ENCODE assay signal across 1 cellular context in the genomic region with DNA sequence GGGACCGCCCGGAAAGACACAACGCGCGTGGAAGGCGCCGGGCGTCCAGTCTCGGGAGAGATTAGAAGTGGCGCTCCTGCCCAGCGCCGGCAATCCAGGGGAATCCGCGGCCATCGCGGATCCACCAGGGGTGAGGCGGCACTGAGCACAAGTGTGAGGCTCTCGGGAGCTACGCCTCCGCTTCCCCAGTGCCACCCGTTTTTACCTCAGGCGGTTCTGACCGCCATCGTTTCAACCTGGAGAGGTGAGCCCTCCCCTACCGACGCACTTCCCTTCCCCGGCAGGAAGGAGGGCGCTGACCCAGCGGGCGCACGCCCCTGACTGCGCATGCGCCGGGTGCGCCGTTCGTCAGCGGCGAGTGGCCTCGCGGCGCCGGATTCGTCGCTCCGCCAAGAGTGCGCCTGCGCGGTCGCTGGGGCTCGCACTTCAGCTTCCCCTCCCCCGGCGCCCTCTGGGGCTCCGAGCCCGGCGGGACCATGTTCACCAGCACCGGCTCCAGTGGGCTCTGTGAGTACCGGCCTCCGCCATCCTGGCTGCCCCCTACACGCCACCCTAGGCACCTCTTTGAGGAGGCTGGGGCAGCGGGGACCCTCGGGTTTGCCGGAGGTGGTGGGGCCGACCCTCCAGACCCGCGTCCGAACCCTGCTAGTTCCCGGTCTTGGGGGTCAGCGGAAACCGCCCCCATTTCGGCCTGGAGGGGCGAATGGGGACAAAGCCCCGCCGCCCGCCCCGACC.
A peak's percentile ranks its signal among the peaks of the same experiment; 100 is the strongest.
TF ChIP-seq lines count a peak whose summit lies in the region.

A gene with protein sequence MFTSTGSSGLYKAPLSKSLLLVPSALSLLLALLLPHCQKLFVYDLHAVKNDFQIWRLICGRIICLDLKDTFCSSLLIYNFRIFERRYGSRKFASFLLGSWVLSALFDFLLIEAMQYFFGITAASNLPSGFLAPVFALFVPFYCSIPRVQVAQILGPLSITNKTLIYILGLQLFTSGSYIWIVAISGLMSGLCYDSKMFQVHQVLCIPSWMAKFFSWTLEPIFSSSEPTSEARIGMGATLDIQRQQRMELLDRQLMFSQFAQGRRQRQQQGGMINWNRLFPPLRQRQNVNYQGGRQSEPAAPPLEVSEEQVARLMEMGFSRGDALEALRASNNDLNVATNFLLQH (plus strand): TSS at position 422 of the 735 bp plus-strand sequence. CDS start 55 bp downstream, at position 477.

TF ChIP-seq in K562, 482 proteins besides CTCF, POLR2A, EP300 and RAD21 (continued from another document and continues in another):
- TF ChIP-seq, protein P1, sequence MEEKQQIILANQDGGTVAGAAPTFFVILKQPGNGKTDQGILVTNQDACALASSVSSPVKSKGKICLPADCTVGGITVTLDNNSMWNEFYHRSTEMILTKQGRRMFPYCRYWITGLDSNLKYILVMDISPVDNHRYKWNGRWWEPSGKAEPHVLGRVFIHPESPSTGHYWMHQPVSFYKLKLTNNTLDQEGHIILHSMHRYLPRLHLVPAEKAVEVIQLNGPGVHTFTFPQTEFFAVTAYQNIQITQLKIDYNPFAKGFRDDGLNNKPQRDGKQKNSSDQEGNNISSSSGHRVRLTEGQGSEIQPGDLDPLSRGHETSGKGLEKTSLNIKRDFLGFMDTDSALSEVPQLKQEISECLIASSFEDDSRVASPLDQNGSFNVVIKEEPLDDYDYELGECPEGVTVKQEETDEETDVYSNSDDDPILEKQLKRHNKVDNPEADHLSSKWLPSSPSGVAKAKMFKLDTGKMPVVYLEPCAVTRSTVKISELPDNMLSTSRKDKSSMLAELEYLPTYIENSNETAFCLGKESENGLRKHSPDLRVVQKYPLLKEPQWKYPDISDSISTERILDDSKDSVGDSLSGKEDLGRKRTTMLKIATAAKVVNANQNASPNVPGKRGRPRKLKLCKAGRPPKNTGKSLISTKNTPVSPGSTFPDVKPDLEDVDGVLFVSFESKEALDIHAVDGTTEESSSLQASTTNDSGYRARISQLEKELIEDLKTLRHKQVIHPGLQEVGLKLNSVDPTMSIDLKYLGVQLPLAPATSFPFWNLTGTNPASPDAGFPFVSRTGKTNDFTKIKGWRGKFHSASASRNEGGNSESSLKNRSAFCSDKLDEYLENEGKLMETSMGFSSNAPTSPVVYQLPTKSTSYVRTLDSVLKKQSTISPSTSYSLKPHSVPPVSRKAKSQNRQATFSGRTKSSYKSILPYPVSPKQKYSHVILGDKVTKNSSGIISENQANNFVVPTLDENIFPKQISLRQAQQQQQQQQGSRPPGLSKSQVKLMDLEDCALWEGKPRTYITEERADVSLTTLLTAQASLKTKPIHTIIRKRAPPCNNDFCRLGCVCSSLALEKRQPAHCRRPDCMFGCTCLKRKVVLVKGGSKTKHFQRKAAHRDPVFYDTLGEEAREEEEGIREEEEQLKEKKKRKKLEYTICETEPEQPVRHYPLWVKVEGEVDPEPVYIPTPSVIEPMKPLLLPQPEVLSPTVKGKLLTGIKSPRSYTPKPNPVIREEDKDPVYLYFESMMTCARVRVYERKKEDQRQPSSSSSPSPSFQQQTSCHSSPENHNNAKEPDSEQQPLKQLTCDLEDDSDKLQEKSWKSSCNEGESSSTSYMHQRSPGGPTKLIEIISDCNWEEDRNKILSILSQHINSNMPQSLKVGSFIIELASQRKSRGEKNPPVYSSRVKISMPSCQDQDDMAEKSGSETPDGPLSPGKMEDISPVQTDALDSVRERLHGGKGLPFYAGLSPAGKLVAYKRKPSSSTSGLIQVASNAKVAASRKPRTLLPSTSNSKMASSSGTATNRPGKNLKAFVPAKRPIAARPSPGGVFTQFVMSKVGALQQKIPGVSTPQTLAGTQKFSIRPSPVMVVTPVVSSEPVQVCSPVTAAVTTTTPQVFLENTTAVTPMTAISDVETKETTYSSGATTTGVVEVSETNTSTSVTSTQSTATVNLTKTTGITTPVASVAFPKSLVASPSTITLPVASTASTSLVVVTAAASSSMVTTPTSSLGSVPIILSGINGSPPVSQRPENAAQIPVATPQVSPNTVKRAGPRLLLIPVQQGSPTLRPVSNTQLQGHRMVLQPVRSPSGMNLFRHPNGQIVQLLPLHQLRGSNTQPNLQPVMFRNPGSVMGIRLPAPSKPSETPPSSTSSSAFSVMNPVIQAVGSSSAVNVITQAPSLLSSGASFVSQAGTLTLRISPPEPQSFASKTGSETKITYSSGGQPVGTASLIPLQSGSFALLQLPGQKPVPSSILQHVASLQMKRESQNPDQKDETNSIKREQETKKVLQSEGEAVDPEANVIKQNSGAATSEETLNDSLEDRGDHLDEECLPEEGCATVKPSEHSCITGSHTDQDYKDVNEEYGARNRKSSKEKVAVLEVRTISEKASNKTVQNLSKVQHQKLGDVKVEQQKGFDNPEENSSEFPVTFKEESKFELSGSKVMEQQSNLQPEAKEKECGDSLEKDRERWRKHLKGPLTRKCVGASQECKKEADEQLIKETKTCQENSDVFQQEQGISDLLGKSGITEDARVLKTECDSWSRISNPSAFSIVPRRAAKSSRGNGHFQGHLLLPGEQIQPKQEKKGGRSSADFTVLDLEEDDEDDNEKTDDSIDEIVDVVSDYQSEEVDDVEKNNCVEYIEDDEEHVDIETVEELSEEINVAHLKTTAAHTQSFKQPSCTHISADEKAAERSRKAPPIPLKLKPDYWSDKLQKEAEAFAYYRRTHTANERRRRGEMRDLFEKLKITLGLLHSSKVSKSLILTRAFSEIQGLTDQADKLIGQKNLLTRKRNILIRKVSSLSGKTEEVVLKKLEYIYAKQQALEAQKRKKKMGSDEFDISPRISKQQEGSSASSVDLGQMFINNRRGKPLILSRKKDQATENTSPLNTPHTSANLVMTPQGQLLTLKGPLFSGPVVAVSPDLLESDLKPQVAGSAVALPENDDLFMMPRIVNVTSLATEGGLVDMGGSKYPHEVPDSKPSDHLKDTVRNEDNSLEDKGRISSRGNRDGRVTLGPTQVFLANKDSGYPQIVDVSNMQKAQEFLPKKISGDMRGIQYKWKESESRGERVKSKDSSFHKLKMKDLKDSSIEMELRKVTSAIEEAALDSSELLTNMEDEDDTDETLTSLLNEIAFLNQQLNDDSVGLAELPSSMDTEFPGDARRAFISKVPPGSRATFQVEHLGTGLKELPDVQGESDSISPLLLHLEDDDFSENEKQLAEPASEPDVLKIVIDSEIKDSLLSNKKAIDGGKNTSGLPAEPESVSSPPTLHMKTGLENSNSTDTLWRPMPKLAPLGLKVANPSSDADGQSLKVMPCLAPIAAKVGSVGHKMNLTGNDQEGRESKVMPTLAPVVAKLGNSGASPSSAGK (IDR thresholded peaks at IDR 0.05), result no peak; the same call in none of the 2 replicates
- TF ChIP-seq ZC3H8 (IDR thresholded peaks at IDR 0.05) (no peak), ZNF561 (CRISPR knock-in tag; conservative IDR thresholded peaks at IDR 0.05) (no peak), TCFL5 (CRISPR knock-in tag; conservative IDR thresholded peaks at IDR 0.05) (no peak), CTBP1 (IDR thresholded peaks at IDR 0.05; ENCODE audit: borderline replicate concordance) (peak; percentile 57; the same call in 1 of the 2 replicates), CHD1 (IDR thresholded peaks at IDR 0.05; ENCODE audit: low read length) (no peak), SIN3A (IDR thresholded peaks at IDR 0.05; ENCODE audit: borderline replicate concordance in 2 of 2, control insufficient read depth in 1 of 2, low read depth in 2 of 2, low read length in 2 of 2) (0 out of 4 replicates have a peak, but pooled peaks of 1 of the 2 experiments have one; percentile 0), CREBBP (IDR thresholded peaks at IDR 0.05; ENCODE audit: low read depth, low read length) (no peak), HDAC3 (IDR thresholded peaks at IDR 0.05; ENCODE audit: borderline replicate concordance, partially characterized antibody) (no peak), RFX7 (CRISPR knock-in tag; IDR thresholded peaks at IDR 0.05) (no peak), NR4A1 (CRISPR knock-in tag; IDR thresholded peaks at IDR 0.05) (no peak), NR4A1 (tag; IDR thresholded peaks at IDR 0.05) (no peak), TAF15 (IDR thresholded peaks at IDR 0.05; ENCODE audit: low read depth, low read length) (no peak), DDX20 (tag; IDR thresholded peaks at IDR 0.05; ENCODE audit: low read depth) (no peak), SPI1 (IDR thresholded peaks at IDR 0.05; ENCODE audit: borderline replicate concordance, low read depth, low read length) (peak; percentile 85), SMARCE1 (IDR thresholded peaks at IDR 0.05) (no peak), GTF2F1 (IDR thresholded peaks at IDR 0.05; ENCODE audit: low read depth, low read length) (no peak), GATAD2B (IDR thresholded peaks at IDR 0.05; ENCODE audit: borderline replicate concordance) (no peak)
- TF ChIP-seq, protein P2, sequence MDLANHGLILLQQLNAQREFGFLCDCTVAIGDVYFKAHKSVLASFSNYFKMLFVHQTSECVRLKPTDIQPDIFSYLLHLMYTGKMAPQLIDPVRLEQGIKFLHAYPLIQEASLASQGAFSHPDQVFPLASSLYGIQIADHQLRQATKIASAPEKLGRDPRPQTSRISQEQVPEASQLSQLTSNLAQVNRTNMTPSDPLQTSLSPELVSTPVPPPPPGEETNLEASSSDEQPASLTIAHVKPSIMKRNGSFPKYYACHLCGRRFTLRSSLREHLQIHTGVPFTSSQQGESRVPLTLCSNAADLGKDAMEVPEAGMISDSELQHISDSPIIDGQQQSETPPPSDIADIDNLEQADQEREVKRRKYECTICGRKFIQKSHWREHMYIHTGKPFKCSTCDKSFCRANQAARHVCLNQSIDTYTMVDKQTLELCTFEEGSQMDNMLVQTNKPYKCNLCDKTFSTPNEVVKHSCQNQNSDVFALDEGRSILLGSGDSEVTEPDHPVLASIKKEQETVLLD (IDR thresholded peaks at IDR 0.05), result peak; percentile 94
- TF ChIP-seq, protein P3, sequence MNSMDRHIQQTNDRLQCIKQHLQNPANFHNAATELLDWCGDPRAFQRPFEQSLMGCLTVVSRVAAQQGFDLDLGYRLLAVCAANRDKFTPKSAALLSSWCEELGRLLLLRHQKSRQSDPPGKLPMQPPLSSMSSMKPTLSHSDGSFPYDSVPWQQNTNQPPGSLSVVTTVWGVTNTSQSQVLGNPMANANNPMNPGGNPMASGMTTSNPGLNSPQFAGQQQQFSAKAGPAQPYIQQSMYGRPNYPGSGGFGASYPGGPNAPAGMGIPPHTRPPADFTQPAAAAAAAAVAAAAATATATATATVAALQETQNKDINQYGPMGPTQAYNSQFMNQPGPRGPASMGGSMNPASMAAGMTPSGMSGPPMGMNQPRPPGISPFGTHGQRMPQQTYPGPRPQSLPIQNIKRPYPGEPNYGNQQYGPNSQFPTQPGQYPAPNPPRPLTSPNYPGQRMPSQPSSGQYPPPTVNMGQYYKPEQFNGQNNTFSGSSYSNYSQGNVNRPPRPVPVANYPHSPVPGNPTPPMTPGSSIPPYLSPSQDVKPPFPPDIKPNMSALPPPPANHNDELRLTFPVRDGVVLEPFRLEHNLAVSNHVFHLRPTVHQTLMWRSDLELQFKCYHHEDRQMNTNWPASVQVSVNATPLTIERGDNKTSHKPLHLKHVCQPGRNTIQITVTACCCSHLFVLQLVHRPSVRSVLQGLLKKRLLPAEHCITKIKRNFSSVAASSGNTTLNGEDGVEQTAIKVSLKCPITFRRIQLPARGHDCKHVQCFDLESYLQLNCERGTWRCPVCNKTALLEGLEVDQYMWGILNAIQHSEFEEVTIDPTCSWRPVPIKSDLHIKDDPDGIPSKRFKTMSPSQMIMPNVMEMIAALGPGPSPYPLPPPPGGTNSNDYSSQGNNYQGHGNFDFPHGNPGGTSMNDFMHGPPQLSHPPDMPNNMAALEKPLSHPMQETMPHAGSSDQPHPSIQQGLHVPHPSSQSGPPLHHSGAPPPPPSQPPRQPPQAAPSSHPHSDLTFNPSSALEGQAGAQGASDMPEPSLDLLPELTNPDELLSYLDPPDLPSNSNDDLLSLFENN (IDR thresholded peaks at IDR 0.05; ENCODE audit: low read depth in 2 of 2, low read length in 2 of 2), result peak in 1 of 2 experiments; percentile 62; a peak in 1 of 4 replicates
- TF ChIP-seq, protein P4, sequence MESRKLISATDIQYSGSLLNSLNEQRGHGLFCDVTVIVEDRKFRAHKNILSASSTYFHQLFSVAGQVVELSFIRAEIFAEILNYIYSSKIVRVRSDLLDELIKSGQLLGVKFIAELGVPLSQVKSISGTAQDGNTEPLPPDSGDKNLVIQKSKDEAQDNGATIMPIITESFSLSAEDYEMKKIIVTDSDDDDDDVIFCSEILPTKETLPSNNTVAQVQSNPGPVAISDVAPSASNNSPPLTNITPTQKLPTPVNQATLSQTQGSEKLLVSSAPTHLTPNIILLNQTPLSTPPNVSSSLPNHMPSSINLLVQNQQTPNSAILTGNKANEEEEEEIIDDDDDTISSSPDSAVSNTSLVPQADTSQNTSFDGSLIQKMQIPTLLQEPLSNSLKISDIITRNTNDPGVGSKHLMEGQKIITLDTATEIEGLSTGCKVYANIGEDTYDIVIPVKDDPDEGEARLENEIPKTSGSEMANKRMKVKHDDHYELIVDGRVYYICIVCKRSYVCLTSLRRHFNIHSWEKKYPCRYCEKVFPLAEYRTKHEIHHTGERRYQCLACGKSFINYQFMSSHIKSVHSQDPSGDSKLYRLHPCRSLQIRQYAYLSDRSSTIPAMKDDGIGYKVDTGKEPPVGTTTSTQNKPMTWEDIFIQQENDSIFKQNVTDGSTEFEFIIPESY (CRISPR knock-in tag; IDR thresholded peaks at IDR 0.05), result no peak
- TF ChIP-seq, protein P5, sequence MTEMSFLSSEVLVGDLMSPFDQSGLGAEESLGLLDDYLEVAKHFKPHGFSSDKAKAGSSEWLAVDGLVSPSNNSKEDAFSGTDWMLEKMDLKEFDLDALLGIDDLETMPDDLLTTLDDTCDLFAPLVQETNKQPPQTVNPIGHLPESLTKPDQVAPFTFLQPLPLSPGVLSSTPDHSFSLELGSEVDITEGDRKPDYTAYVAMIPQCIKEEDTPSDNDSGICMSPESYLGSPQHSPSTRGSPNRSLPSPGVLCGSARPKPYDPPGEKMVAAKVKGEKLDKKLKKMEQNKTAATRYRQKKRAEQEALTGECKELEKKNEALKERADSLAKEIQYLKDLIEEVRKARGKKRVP (CRISPR knock-in tag; IDR thresholded peaks at IDR 0.05), result peak; percentile 30; the same call in 1 of the 2 replicates
- TF ChIP-seq, protein P6, sequence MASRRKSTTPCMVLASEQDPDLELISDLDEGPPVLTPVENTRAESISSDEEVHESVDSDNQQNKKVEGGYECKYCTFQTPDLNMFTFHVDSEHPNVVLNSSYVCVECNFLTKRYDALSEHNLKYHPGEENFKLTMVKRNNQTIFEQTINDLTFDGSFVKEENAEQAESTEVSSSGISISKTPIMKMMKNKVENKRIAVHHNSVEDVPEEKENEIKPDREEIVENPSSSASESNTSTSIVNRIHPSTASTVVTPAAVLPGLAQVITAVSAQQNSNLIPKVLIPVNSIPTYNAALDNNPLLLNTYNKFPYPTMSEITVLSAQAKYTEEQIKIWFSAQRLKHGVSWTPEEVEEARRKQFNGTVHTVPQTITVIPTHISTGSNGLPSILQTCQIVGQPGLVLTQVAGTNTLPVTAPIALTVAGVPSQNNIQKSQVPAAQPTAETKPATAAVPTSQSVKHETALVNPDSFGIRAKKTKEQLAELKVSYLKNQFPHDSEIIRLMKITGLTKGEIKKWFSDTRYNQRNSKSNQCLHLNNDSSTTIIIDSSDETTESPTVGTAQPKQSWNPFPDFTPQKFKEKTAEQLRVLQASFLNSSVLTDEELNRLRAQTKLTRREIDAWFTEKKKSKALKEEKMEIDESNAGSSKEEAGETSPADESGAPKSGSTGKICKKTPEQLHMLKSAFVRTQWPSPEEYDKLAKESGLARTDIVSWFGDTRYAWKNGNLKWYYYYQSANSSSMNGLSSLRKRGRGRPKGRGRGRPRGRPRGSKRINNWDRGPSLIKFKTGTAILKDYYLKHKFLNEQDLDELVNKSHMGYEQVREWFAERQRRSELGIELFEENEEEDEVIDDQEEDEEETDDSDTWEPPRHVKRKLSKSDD (conservative IDR thresholded peaks at IDR 0.05; ENCODE audit: low read length), result no peak
